In the genomic region with DNA sequence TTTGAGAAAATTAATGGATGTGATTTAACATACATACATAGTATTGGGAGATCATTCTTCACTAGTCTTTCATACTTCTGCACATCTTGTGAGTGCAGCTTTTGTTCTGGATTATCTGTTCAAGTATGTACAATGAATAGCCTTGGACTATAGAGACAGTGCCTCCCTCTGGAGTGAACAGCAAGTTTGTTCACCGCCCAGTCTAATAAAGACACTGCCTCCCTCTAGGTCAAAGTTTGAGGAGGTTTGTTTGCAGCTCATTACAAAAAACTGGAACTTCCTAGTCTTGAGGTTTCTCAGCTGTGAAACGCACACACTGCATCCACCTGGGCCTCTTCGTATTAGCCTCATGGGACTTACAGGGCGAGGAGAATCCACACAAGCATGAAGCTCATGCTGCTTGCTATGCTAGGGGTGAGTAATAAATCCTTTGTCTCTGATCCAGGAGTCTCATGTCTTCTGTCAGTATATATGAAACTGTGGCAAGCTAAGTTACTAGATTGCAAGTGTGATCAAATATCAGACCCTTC, we compare ENCODE assay signal across 2 cellular contexts.
TF ChIP-seq lines count a peak whose summit lies in the region.

No MANE protein-coding gene starts in this region.

TF ChIP-seq in HepG2, 621 proteins besides CTCF, POLR2A, EP300 and RAD21 (continues in another document):
- TF ChIP-seq ZNF605 (CRISPR knock-in tag; IDR thresholded peaks at IDR 0.05) (peak; percentile 36; the same call in 1 of the 2 replicates), ZNF331 (CRISPR knock-in tag; IDR thresholded peaks at IDR 0.05) (0 out of 2 replicates have a peak, but pooled peaks have one; percentile 25), PITX1 (CRISPR knock-in tag; IDR thresholded peaks at IDR 0.05) (0 out of 2 replicates have a peak, but pooled peaks have one; percentile 17), ZSCAN5A (CRISPR knock-in tag; IDR thresholded peaks at IDR 0.05; ENCODE audit: borderline replicate concordance) (0 out of 2 replicates have a peak, but pooled peaks have one; percentile 37), SMC3 (IDR thresholded peaks at IDR 0.05; ENCODE audit: low read length) (peak; percentile 39; the same call in 1 of the 2 replicates), ZNF432 (CRISPR knock-in tag; IDR thresholded peaks at IDR 0.05; ENCODE audit: borderline replicate concordance) (no peak), SOX6 (IDR thresholded peaks at IDR 0.05) (no peak), SOX6 (CRISPR knock-in tag; IDR thresholded peaks at IDR 0.05) (peak; percentile 57; the same call in 1 of the 2 replicates), ZNF230 (CRISPR knock-in tag; IDR thresholded peaks at IDR 0.05) (no peak), HDAC2 (CRISPR knock-in tag; IDR thresholded peaks at IDR 0.05) (0 out of 2 replicates have a peak, but pooled peaks have one; percentile 39), ZC3H13 (CRISPR knock-in tag; IDR thresholded peaks at IDR 0.05) (no peak), SALL1 (CRISPR knock-in tag; IDR thresholded peaks at IDR 0.05) (peak; percentile 45; the same call in 1 of the 2 replicates), ETV5 (CRISPR knock-in tag; IDR thresholded peaks at IDR 0.05; ENCODE audit: borderline replicate concordance) (peak; percentile 8; the same call in 1 of the 2 replicates), HNF4G (IDR thresholded peaks at IDR 0.05; ENCODE audit: borderline replicate concordance, low read depth, low read length) (peak; percentile 33; the same call in 1 of the 2 replicates), HNF4G (CRISPR knock-in tag; IDR thresholded peaks at IDR 0.05; ENCODE audit: borderline replicate concordance, low read depth) (no peak), LRRFIP1 (CRISPR knock-in tag; conservative IDR thresholded peaks at IDR 0.05) (no peak), ZNF644 (CRISPR knock-in tag; IDR thresholded peaks at IDR 0.05; ENCODE audit: low read depth) (0 out of 2 replicates have a peak, but pooled peaks have one; percentile 26), REPIN1 (CRISPR knock-in tag; IDR thresholded peaks at IDR 0.05; ENCODE audit: borderline replicate concordance, low read depth) (peak; percentile 16; the same call in 1 of the 2 replicates), GATAD2A (CRISPR knock-in tag; IDR thresholded peaks at IDR 0.05) (0 out of 2 replicates have a peak, but pooled peaks have one; percentile 23)
- TF ChIP-seq, protein P1, sequence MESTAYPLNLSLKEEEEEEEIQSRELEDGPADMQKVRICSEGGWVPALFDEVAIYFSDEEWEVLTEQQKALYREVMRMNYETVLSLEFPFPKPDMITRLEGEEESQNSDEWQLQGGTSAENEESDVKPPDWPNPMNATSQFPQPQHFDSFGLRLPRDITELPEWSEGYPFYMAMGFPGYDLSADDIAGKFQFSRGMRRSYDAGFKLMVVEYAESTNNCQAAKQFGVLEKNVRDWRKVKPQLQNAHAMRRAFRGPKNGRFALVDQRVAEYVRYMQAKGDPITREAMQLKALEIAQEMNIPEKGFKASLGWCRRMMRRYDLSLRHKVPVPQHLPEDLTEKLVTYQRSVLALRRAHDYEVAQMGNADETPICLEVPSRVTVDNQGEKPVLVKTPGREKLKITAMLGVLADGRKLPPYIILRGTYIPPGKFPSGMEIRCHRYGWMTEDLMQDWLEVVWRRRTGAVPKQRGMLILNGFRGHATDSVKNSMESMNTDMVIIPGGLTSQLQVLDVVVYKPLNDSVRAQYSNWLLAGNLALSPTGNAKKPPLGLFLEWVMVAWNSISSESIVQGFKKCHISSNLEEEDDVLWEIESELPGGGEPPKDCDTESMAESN (CRISPR knock-in tag; conservative IDR thresholded peaks at IDR 0.05) = no peak

TF ChIP-seq in GM12878, 131 proteins besides CTCF, POLR2A, EP300 and RAD21:
- TF ChIP-seq SIN3A (IDR thresholded peaks at IDR 0.05; ENCODE audit: low read depth, low read length) (no peak), SMAD5 (IDR thresholded peaks at IDR 0.05; ENCODE audit: low read depth) (no peak), BMI1 (IDR thresholded peaks at IDR 0.05; ENCODE audit: borderline replicate concordance) (no peak), YBX1 (IDR thresholded peaks at IDR 0.05) (no peak), RFX5 (IDR thresholded peaks at IDR 0.05; ENCODE audit: low read depth, low read length) (no peak), ZNF274 (IDR thresholded peaks at IDR 0.05; ENCODE audit: insufficient read depth, insufficient read length) (no peak), NFYA (IDR thresholded peaks at IDR 0.05; ENCODE audit: borderline replicate concordance, low read depth, low read length) (no peak), ZNF592 (IDR thresholded peaks at IDR 0.05) (no peak)
- TF ChIP-seq, protein P2, sequence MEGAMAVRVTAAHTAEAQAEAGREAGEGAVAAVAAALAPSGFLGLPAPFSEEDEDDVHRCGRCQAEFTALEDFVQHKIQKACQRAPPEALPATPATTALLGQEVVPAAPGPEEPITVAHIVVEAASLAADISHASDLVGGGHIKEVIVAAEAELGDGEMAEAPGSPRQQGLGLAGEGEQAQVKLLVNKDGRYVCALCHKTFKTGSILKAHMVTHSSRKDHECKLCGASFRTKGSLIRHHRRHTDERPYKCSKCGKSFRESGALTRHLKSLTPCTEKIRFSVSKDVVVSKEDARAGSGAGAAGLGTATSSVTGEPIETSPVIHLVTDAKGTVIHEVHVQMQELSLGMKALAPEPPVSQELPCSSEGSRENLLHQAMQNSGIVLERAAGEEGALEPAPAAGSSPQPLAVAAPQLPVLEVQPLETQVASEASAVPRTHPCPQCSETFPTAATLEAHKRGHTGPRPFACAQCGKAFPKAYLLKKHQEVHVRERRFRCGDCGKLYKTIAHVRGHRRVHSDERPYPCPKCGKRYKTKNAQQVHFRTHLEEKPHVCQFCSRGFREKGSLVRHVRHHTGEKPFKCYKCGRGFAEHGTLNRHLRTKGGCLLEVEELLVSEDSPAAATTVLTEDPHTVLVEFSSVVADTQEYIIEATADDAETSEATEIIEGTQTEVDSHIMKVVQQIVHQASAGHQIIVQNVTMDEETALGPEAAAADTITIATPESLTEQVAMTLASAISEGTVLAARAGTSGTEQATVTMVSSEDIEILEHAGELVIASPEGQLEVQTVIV (IDR thresholded peaks at IDR 0.05; ENCODE audit: borderline replicate concordance, partially characterized antibody) = no peak
- TF ChIP-seq, protein P3, sequence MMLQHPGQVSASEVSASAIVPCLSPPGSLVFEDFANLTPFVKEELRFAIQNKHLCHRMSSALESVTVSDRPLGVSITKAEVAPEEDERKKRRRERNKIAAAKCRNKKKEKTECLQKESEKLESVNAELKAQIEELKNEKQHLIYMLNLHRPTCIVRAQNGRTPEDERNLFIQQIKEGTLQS (IDR thresholded peaks at IDR 0.05; ENCODE audit: borderline replicate concordance, extremely low read depth, low read depth, low read length) = no peak
